ENCODE assay signal across 18 cellular contexts in the genomic region with DNA sequence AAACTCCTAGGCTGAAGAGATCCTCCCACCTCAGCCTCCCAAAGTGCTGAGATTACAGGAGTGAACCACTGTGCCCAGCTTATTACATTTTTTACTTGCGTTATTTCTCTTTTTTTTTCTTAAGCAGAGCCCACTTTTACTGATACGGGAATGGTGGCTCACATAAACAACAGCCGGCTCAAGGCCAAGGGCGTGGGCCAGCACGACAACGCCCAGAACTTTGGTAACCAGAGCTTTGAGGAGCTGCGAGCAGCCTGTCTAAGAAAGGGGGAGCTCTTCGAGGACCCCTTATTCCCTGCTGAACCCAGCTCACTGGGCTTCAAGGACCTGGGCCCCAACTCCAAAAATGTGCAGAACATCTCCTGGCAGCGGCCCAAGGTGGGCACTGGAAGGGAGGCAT. TPM values are rescaled to one million over a fixed set of nuclear protein-coding genes. Genes with fewer than 3 reads are reported as not detected.
DNase-seq lines count a peak whose midpoint lies in the region; ATAC-seq and TF ChIP-seq lines count a peak whose summit lies in the region.
"Had no signal": no experiment of that assay in that cellular context is flagged by ENCODE, and none has a peak within 500 bp of the region (broad histone marks: within the 10 kb centered on the region; RNA-seq: fewer than 3 reads in every experiment).

No MANE protein-coding gene starts in this region.

- peaks cover 17 to 27% of the 10 kb centered on the region in 2 donors for H3K4me1 Mint-ChIP-seq in stimulated activated naive B cell treated with anti-CD40 and anti-IgM and Interleukin-4, amounts not matched to agents 10 μg/mL and 1 μg/mL and 100 μg/mL, for 72 hours
- H3K4me1 Mint-ChIP-seq in activated T-cell treated with anti-CD3 and anti-CD28 coated beads, Interleukin-2, amount 50 U/mL, for 24 hours (ENCODE audit: low read depth) = peaks cover 12% of the 10 kb centered on the region

- no peak overlapping the region for H3K4me2 ChIP-seq in GM23248 (ENCODE audit: unreplicated experiment)
- no peak overlapping the region for H3K4me2 ChIP-seq in hepatocyte
- H3K4me2 ChIP-seq: GM23338, PC-9 had no signal

- no peaks in the 10 kb centered on the region for H3K9me2 ChIP-seq in GM23248 (ENCODE audit: insufficient read depth)
- no peaks in the 10 kb centered on the region for H3K9me2 ChIP-seq in hepatocyte (replicated peaks; ENCODE audit: insufficient read depth)

- peaks cover 23 to 36% of the 10 kb centered on the region in 2 donors for H3K27me3 Mint-ChIP-seq in stimulated activated naive B cell treated with anti-CD40 and anti-IgM and Interleukin-4, amounts not matched to agents 10 μg/mL and 1 μg/mL and 100 μg/mL, for 72 hours
- peaks cover 17% of the 10 kb centered on the region for H3K27me3 Mint-ChIP-seq in activated T-cell treated with anti-CD3 and anti-CD28 coated beads, Interleukin-2, amount 50 U/mL, for 24 hours

- no peaks in the 10 kb centered on the region for H3K79me2 ChIP-seq in GM23248 (ENCODE audit: insufficient read depth)
- no peaks in the 10 kb centered on the region for H3K79me2 ChIP-seq in hepatocyte

- H3K36me3 Mint-ChIP-seq in stimulated activated naive B cell treated with anti-CD40 and anti-IgM and Interleukin-4, amounts not matched to agents 10 μg/mL and 1 μg/mL and 100 μg/mL, for 72 hours = no peaks in the 10 kb centered on the region
- H3K36me3 Mint-ChIP-seq in activated T-cell treated with anti-CD3 and anti-CD28 coated beads, Interleukin-2, amount 50 U/mL, for 24 hours (ENCODE audit: low read depth) = no peaks in the 10 kb centered on the region

- in situ Hi-C loops in GM23248 (cut with MboI) = no loop called here

- no peak for TF ChIP-seq CTCF in RWPE1 (conservative IDR thresholded peaks at IDR 0.05; ENCODE audit: low read depth)
- TF ChIP-seq CTCF in fibroblast of mammary gland (conservative IDR thresholded peaks at IDR 0.05; ENCODE audit: control insufficient read depth, insufficient read depth, low read depth, low read length) = no peak
- no peak for TF ChIP-seq CTCF in hepatocyte (IDR thresholded peaks at IDR 0.05; ENCODE audit: poor library complexity)

- H3K27ac ChIP-seq in GM23248 (no peak overlapping the region), RWPE1 (peak overlapping the region; percentile 61), hepatocyte (no peak overlapping the region)
- H3K27ac ChIP-seq: HL-60, PC-9 had no signal

- H3K27ac Mint-ChIP-seq in stimulated activated naive B cell treated with anti-CD40 and anti-IgM and Interleukin-4, amounts not matched to agents 10 μg/mL and 1 μg/mL and 100 μg/mL, for 72 hours = peak overlapping the region; percentile 28
- no peak overlapping the region for H3K27ac Mint-ChIP-seq in activated T-cell treated with anti-CD3 and anti-CD28 coated beads, Interleukin-2, amount 50 U/mL, for 24 hours
- H3K27ac Mint-ChIP-seq: GM23338 had no signal

- no peaks in the 10 kb centered on the region for H3K9me3 Mint-ChIP-seq in stimulated activated naive B cell treated with anti-CD40 and anti-IgM and Interleukin-4, amounts not matched to agents 10 μg/mL and 1 μg/mL and 100 μg/mL, for 72 hours
- no peaks in the 10 kb centered on the region for H3K9me3 Mint-ChIP-seq in activated T-cell treated with anti-CD3 and anti-CD28 coated beads, Interleukin-2, amount 50 U/mL, for 24 hours
- H3K9me3 Mint-ChIP-seq: GM23338 had no signal

- ATAC-seq in stimulated activated naive B cell treated with anti-CD40 and anti-IgM and Interleukin-4, amounts not matched to agents 10 μg/mL and 1 μg/mL and 100 μg/mL, for 72 hours (replicated peaks) = no peak
- ATAC-seq: GM23338, HCT116 had no signal

- H3K4me3 ChIP-seq in GM23248 = no peak overlapping the region
- H3K4me3 ChIP-seq in fibroblast of mammary gland (ENCODE audit: control insufficient read depth, low read depth, low read length) = no peak overlapping the region
- no peak overlapping the region for H3K4me3 ChIP-seq in hepatocyte
- H3K4me3 ChIP-seq: GM23338, PC-9 had no signal

- H4K20me1 ChIP-seq in GM23248 (ENCODE audit: insufficient read depth) = no peaks in the 10 kb centered on the region
- H4K20me1 ChIP-seq in hepatocyte (ENCODE audit: insufficient read depth, poor library complexity, severe bottlenecking) = no peaks in the 10 kb centered on the region

- H3K9ac ChIP-seq in GM23248 = no peak overlapping the region

- H3K9me3 ChIP-seq in GM23248 (ENCODE audit: low read depth) = no peaks in the 10 kb centered on the region
- no peaks in the 10 kb centered on the region for H3K9me3 ChIP-seq in hepatocyte (ENCODE audit: low read depth)

- H3F3A ChIP-seq in GM23248 (ENCODE audit: insufficient read depth) = no peaks in the 10 kb centered on the region

- DNase-seq in GM23248 = peak; percentile 53
- no peak for DNase-seq in RWPE1 (ENCODE audit: low spot score)
- peak; percentile 17 for DNase-seq in fibroblast of mammary gland (ENCODE audit: low read depth)
- DNase-seq in stimulated activated naive B cell treated with anti-CD40 and anti-IgM and Interleukin-4, amounts not matched to agents 10 μg/mL and 1 μg/mL and 100 μg/mL, for 72 hours = no peak
- DNase-seq in hepatocyte (ENCODE audit: low spot score) = no peak
- DNase-seq in activated T-cell treated with anti-CD3 and anti-CD28 coated beads, Interleukin-2, amount 50 U/mL, for 24 hours = no peak
- no peak for DNase-seq in Kasumi-1 (lab: John Stamatoyannopoulos, UW)
- DNase-seq: COR-L47, KBM-7, NCI-H1048, NCI-H146, NCI-H2081 treated with DMSO at 0.1 percent for 48 hours, NCI-H510A, NCI-H82, PC-9 had no signal

- 21 to 22% methylated on average over 9 of the region's 9 CpGs for WGBS in GM23248 (ENCODE audit: low coverage in 1 of 2, low lambda C conversion rate in 2 of 2, missing lambda C conversion rate in 2 of 2), 2 experiments
- WGBS in hepatocyte (ENCODE audit: low lambda C conversion rate, missing lambda C conversion rate) = 75% methylated on average over 9 of the region's 9 CpGs

- CTCF ChIA-PET in RWPE1 (lab: Yijun Ruan, JAX) = no interaction called here

- no peak overlapping the region for H3K4me3 Mint-ChIP-seq in stimulated activated naive B cell treated with anti-CD40 and anti-IgM and Interleukin-4, amounts not matched to agents 10 μg/mL and 1 μg/mL and 100 μg/mL, for 72 hours
- no peak overlapping the region for H3K4me3 Mint-ChIP-seq in activated T-cell treated with anti-CD3 and anti-CD28 coated beads, Interleukin-2, amount 50 U/mL, for 24 hours
- H3K4me3 Mint-ChIP-seq: GM23338 had no signal

- no peak overlapping the region for H2AFZ ChIP-seq in GM23248
- no peak overlapping the region for H2AFZ ChIP-seq in hepatocyte
- H2AFZ ChIP-seq: GM23338, PC-9 had no signal

- POLR2A ChIA-PET in RWPE1 (lab: Yijun Ruan, JAX; ENCODE audit: low non-redundant PET) = no interaction called here

- H3K27me3 ChIP-seq in GM23248 (replicated peaks; ENCODE audit: insufficient read depth) = no peaks in the 10 kb centered on the region; the same call in 1 of the 2 replicates
- no peaks in the 10 kb centered on the region for H3K27me3 ChIP-seq in hepatocyte

- peaks cover 2% of the 10 kb centered on the region; the same call in 1 of the 2 replicates for H3K4me1 ChIP-seq in GM23248 (ENCODE audit: insufficient read depth)
- H3K4me1 ChIP-seq in hepatocyte (ENCODE audit: insufficient read depth) = no peaks in the 10 kb centered on the region

- no peaks in the 10 kb centered on the region for H3K36me3 ChIP-seq in GM23248 (ENCODE audit: low read depth)
- H3K36me3 ChIP-seq in hepatocyte (replicated peaks; ENCODE audit: insufficient read depth, low read depth) = no peaks in the 10 kb centered on the region

RNA-seq across cellular contexts. Expression of gene CAPN11, which starts 10.5 kb away (rescaled TPM):
- under 0.01 TPM in 1 of 2 replicates, not detected in the other for total RNA-seq in GM23248 (2014; rRNA removed; shearing (Covaris generic))
- polyA plus RNA-seq in GM23248 (2016; fragmentation: Nextera tagmentation; extraction: Ambion mirVana) = not detected in 2 replicates
- total RNA-seq in hepatocyte = 0.16 and 0.23 TPM in 2 replicates
- 0.13 and 0.39 TPM in 2 replicates for polyA plus RNA-seq in hepatocyte
- total RNA-seq: PC-9 had no signal

RNA-seq across cellular contexts. Expression of gene TMEM63B, which starts 41.8 kb away (rescaled TPM):
- total RNA-seq in GM23248 (2014; rRNA removed; shearing (Covaris generic)) = 29.0 and 43.2 TPM in 2 replicates
- polyA plus RNA-seq in GM23248 (2016; fragmentation: Nextera tagmentation; extraction: Ambion mirVana) (14.1 and 14.3 TPM in 2 replicates), hepatocyte (28.7 and 31.4 TPM in 2 replicates)
- total RNA-seq in hepatocyte = 31.8 and 43.5 TPM in 2 replicates

RNA-seq across cellular contexts. Expression of gene MRPL14, which starts 41.9 kb away (rescaled TPM):
- 47.6 and 64.7 TPM in 2 replicates for total RNA-seq in GM23248 (2014; rRNA removed; shearing (Covaris generic))
- polyA plus RNA-seq in GM23248 (2016; fragmentation: Nextera tagmentation; extraction: Ambion mirVana) (91.2 and 98.0 TPM in 2 replicates), hepatocyte (106 and 124 TPM in 2 replicates)
- 58.3 and 64.3 TPM in 2 replicates for total RNA-seq in hepatocyte

RNA-seq across cellular contexts. Expression of gene MYMX, which starts 47.6 kb away (rescaled TPM):
- total RNA-seq in GM23248 (2014; rRNA removed; shearing (Covaris generic)) = not detected in 2 replicates
- not detected in 2 replicates for polyA plus RNA-seq in GM23248 (2016; fragmentation: Nextera tagmentation; extraction: Ambion mirVana)
- total RNA-seq in hepatocyte = not detected in 2 replicates
- polyA plus RNA-seq in hepatocyte = 2.0 TPM in 1 of 2 replicates, not detected in the other
- total RNA-seq: PC-9 had no signal

RNA-seq across cellular contexts. Expression of gene SLC29A1, which starts 54.2 kb away (rescaled TPM):
- total RNA-seq in GM23248 (2014; rRNA removed; shearing (Covaris generic)) = 12.2 and 17.1 TPM in 2 replicates
- polyA plus RNA-seq in GM23248 (2016; fragmentation: Nextera tagmentation; extraction: Ambion mirVana) (18.4 and 19.2 TPM in 2 replicates), hepatocyte (28.5 and 30.8 TPM in 2 replicates)
- 23.3 and 32.4 TPM in 2 replicates for total RNA-seq in hepatocyte

Comparison
In these comparisons a context has a peak if more than half of its experiments do, and no peak if none do; other contexts are left out.
1. DNase-seq: peak in GM23248 (single experiment) and fibroblast of mammary gland (single experiment); none in RWPE1 (single experiment), stimulated activated naive B cell treated with anti-CD40 and anti-IgM and Interleukin-4, amounts not matched to agents 10 μg/mL and 1 μg/mL and 100 μg/mL, for 72 hours (single experiment), hepatocyte (single experiment), activated T-cell treated with anti-CD3 and anti-CD28 coated beads, Interleukin-2, amount 50 U/mL, for 24 hours (single experiment) and Kasumi-1 (0 of 2).